ENCODE assay signal across 1 cellular context in the genomic region with DNA sequence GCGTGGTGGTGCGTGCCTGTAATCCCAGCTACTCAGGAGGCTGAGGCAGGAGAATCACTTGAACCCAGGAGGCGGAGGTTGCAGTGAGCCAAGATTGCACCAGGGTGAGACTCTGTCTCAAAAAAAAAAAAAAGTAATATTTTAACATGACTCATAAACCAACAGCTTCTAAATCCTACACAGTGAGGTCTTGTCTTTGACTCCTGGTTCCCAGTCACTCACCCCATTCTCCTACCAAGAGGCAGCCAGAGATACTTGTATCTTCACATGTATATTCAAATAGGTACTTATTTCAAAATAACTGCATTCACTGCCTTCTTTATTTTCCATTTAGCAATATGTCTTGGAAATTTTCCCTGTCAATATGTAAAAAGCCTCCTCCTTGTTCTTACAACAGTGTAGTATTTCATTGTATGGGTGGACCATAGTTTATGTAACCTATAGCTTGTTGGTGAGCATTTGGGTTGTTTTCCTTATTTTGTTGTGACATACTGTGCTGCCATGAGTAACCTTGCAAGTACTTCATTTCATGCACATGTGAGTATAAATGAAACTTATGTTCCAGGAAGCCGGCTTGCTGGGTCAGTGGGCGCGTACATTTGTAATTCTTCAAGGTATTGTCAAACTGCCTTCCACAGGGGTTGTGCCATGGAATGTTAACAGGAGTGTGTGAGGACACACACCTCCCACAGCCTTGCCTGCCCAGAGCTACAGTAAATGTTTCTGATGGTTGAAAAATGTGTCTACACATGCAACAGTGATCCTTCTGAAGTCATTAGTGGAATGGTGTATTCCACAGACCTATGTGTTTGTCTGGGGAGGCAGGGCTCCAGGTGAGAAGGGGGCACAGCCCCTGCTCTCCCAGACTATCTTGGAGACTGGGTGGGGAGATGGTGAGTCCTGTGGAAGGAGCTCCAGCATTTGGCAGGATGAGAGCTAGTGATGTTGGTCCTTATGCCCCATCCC.
A peak's percentile ranks its signal among the peaks of the same experiment; 100 is the strongest.
TF ChIP-seq lines count a peak whose summit lies in the region.

No MANE protein-coding gene starts in this region.

TF ChIP-seq in GM12878, 131 proteins besides CTCF, POLR2A, EP300 and RAD21:
- TF ChIP-seq TCF12 (IDR thresholded peaks at IDR 0.05; ENCODE audit: low read depth, low read length) = no peak
- no peak for TF ChIP-seq SIN3A (IDR thresholded peaks at IDR 0.05; ENCODE audit: low read depth, low read length)
- TF ChIP-seq, protein P1, sequence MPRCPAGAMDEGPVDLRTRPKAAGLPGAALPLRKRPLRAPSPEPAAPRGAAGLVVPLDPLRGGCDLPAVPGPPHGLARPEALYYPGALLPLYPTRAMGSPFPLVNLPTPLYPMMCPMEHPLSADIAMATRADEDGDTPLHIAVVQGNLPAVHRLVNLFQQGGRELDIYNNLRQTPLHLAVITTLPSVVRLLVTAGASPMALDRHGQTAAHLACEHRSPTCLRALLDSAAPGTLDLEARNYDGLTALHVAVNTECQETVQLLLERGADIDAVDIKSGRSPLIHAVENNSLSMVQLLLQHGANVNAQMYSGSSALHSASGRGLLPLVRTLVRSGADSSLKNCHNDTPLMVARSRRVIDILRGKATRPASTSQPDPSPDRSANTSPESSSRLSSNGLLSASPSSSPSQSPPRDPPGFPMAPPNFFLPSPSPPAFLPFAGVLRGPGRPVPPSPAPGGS (IDR thresholded peaks at IDR 0.05; ENCODE audit: borderline replicate concordance, insufficient read depth, low read depth, low read length, poor library complexity, severe bottlenecking) = peak; percentile 20
